Comparison of ENCODE assay signal across 27 cellular contexts in the genomic region with DNA sequence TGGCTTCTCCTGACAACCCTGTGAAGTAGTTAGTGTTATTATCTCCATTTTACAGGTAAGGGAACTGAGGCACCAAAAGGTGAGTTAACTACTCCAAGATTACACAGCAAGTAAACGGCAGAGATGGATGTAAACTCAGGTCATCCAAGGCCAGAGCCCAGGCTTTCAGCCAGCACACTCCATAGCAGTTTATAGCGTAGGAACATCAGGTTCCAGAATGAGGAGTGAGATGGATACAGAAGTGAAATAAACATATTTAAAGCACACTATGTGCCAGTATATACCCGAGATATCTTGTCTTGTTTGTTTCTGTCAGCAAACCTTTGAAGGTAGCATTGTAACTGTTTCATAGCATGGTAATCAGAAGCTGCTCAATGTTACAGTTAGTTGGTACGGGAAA.
"Had no signal": no experiment of that assay in that cellular context is flagged by ENCODE, and none has a peak within 500 bp of the region (broad histone marks: within the 10 kb centered on the region; RNA-seq: fewer than 3 reads in every experiment).

No MANE protein-coding gene starts in this region.

- H3K36me3 ChIP-seq: breast epithelium, left lung, neutrophil, suprapubic skin, tibial artery had no signal

- H3K4me3 Mint-ChIP-seq: activated CD4-positive, alpha-beta memory T cell treated with anti-CD3 and anti-CD28 coated beads, Interleukin-2, amount 10 ng/mL, durations not matched to agents 7 days and 5 days; activated CD4-positive, alpha-beta T cell treated with anti-CD3 and anti-CD28 coated beads, Interleukin-2, amount 10 ng/mL, durations not matched to agents 7 days and 5 days; activated T-cell treated with anti-CD3 and anti-CD28 coated beads, Interleukin-2, amount 50 U/mL, for 4 hours; activated T-helper 17 cell treated with anti-CD3 and anti-CD28 coated beads, Interleukin-2, amount 50 U/mL, for 72 hours; central memory CD8-positive, alpha-beta T cell; dendritic cell treated with granulocyte-macrophage colony-stimulating factor and Interleukin-4, amounts not matched to agents 40 ng/mL and 50 ng/mL, for 4 days; endodermal cell; nephron progenitor cell; stimulated activated naive B cell treated with anti-CD40 and anti-IgM and Interleukin-4, amounts not matched to agents 10 μg/mL and 1 μg/mL and 100 μg/mL, for 72 hours; WTC11 had no signal

- H3K36me3 Mint-ChIP-seq: stimulated activated naive B cell treated with anti-CD40 and anti-IgM and Interleukin-4, amounts not matched to agents 10 μg/mL and 1 μg/mL and 100 μg/mL, for 72 hours; WTC11 had no signal

- H3K27me3 Mint-ChIP-seq: activated CD4-positive, alpha-beta memory T cell treated with anti-CD3 and anti-CD28 coated beads, Interleukin-2, amount 10 ng/mL, durations not matched to agents 7 days and 5 days; activated CD4-positive, alpha-beta T cell treated with anti-CD3 and anti-CD28 coated beads, Interleukin-2, amount 10 ng/mL, durations not matched to agents 7 days and 5 days; activated T-helper 17 cell treated with anti-CD3 and anti-CD28 coated beads, Interleukin-2, amount 50 U/mL, for 72 hours; central memory CD8-positive, alpha-beta T cell; dendritic cell treated with granulocyte-macrophage colony-stimulating factor and Interleukin-4, amounts not matched to agents 40 ng/mL and 50 ng/mL, for 4 days had no signal

- H3K27ac Mint-ChIP-seq: activated CD4-positive, alpha-beta memory T cell treated with anti-CD3 and anti-CD28 coated beads, Interleukin-2, amount 10 ng/mL, durations not matched to agents 7 days and 5 days; activated CD4-positive, alpha-beta T cell treated with anti-CD3 and anti-CD28 coated beads, Interleukin-2, amount 10 ng/mL, durations not matched to agents 7 days and 5 days; activated T-helper 17 cell treated with anti-CD3 and anti-CD28 coated beads, Interleukin-2, amount 50 U/mL, for 72 hours; dendritic cell treated with granulocyte-macrophage colony-stimulating factor and Interleukin-4, amounts not matched to agents 40 ng/mL and 50 ng/mL, for 4 days; endodermal cell; nephron progenitor cell; stimulated activated naive B cell treated with anti-CD40 and anti-IgM and Interleukin-4, amounts not matched to agents 10 μg/mL and 1 μg/mL and 100 μg/mL, for 72 hours; WTC11 had no signal

- H3K4me1 ChIP-seq: breast epithelium, left lung, suprapubic skin, tibial artery had no signal

- ATAC-seq: activated T-cell treated with anti-CD3 and anti-CD28 coated beads, Interleukin-2, amount 50 U/mL, for 4 hours; activated T-helper 17 cell treated with anti-CD3 and anti-CD28 coated beads, Interleukin-2, amount 50 U/mL, for 72 hours; left lung; mucosa of descending colon; SK-N-SH treated with all-trans-retinoic acid at 6 μM for 48 hours; stimulated activated naive B cell treated with anti-CD40 and anti-IgM and Interleukin-4, amounts not matched to agents 10 μg/mL and 1 μg/mL and 100 μg/mL, for 72 hours; WTC11 had no signal

- H3K9me3 ChIP-seq: breast epithelium, left lung, neutrophil, suprapubic skin, tibial artery had no signal

- H3K27me3 ChIP-seq: breast epithelium, left lung, neutrophil, suprapubic skin, tibial artery had no signal

- H3K27ac ChIP-seq: breast epithelium, left lung, neutrophil, suprapubic skin, tibial artery had no signal

- H3K4me1 Mint-ChIP-seq: activated CD4-positive, alpha-beta memory T cell treated with anti-CD3 and anti-CD28 coated beads, Interleukin-2, amount 10 ng/mL, durations not matched to agents 7 days and 5 days; activated CD4-positive, alpha-beta T cell treated with anti-CD3 and anti-CD28 coated beads, Interleukin-2, amount 10 ng/mL, durations not matched to agents 7 days and 5 days; activated T-helper 17 cell treated with anti-CD3 and anti-CD28 coated beads, Interleukin-2, amount 50 U/mL, for 72 hours; central memory CD8-positive, alpha-beta T cell; endodermal cell; stimulated activated naive B cell treated with anti-CD40 and anti-IgM and Interleukin-4, amounts not matched to agents 10 μg/mL and 1 μg/mL and 100 μg/mL, for 72 hours; WTC11 had no signal

- DNase-seq: activated CD4-positive, alpha-beta memory T cell treated with anti-CD3 and anti-CD28 coated beads, Interleukin-2, amount 10 ng/mL, durations not matched to agents 7 days and 5 days; activated CD4-positive, alpha-beta T cell treated with anti-CD3 and anti-CD28 coated beads for 1 hour; activated CD4-positive, alpha-beta T cell treated with anti-CD3 and anti-CD28 coated beads, Interleukin-2, amount 10 ng/mL, durations not matched to agents 7 days and 5 days; activated CD8-positive, alpha-beta memory T cell treated with anti-CD3 and anti-CD28 coated beads, Interleukin-2, amount 50 U/mL, for 48 hours; activated gamma-delta T cell treated with Interleukin-2 at 50 U/mL for 16 hours; activated naive CD4-positive, alpha-beta T cell treated with anti-CD3 and anti-CD28 coated beads, Interleukin-2, amount 50 U/mL, for 16 hours; activated T-cell treated with anti-CD3 and anti-CD28 coated beads, Interleukin-2, amount 50 U/mL, for 4 hours; amygdala; endodermal cell; kidney glomerular epithelial cell; left lung; mucosa of descending colon; nephron progenitor cell; retina; stimulated activated CD4-positive, alpha-beta T cell treated with anti-CD3 and anti-CD28 coated beads, Interleukin-15, amount 100 ng/mL, for 24 hours; stimulated activated CD4-positive, alpha-beta T cell treated with anti-CD3 and anti-CD28 coated beads, Interleukin-2, amount 100 ng/mL, for 24 hours; stimulated activated naive B cell treated with anti-CD40 and anti-IgM and Interleukin-4, amounts not matched to agents 10 μg/mL and 1 μg/mL and 100 μg/mL, for 72 hours; T-helper 2 cell; tibial artery had no signal

- H3K4me3 ChIP-seq: breast epithelium, left lung, mucosa of descending colon, suprapubic skin, tibial artery had no signal
